1 cellular context compared by ENCODE assay signal in genomic region chr6:27514906-27515495, GRCh38.
TF ChIP-seq lines count a peak whose summit lies in the region.

No MANE protein-coding gene starts in this region.

TF ChIP-seq in HepG2, 621 proteins besides CTCF, POLR2A, EP300 and RAD21 (continued from another document):
- TF ChIP-seq BATF2 (CRISPR knock-in tag; IDR thresholded peaks at IDR 0.05) (no peak), REXO4 (CRISPR knock-in tag; IDR thresholded peaks at IDR 0.05; ENCODE audit: borderline replicate concordance) (no peak), BORCS8-MEF2B (CRISPR knock-in tag; IDR thresholded peaks at IDR 0.05) (no peak), HOXD1 (CRISPR knock-in tag; IDR thresholded peaks at IDR 0.05) (no peak), RAD51 (IDR thresholded peaks at IDR 0.05; ENCODE audit: borderline replicate concordance) (no peak), TFAP4 (IDR thresholded peaks at IDR 0.05; ENCODE audit: borderline replicate concordance, low read depth) (no peak)
